ENCODE assay signal across 10 cellular contexts in genomic region chr20:33773412-33774089, GRCh38.
DNase-seq lines count a peak whose midpoint lies in the region; ATAC-seq lines count a peak whose summit lies in the region.
"Had no signal": no experiment of that assay in that cellular context is flagged by ENCODE, and none has a peak within 500 bp of the region (broad histone marks: within the 10 kb centered on the region; RNA-seq: fewer than 3 reads in every experiment).

No MANE protein-coding gene starts in this region.

- peaks cover 2% of the 10 kb centered on the region for H3K9me3 Mint-ChIP-seq in dendritic cell treated with granulocyte-macrophage colony-stimulating factor and Interleukin-4, amounts not matched to agents 40 ng/mL and 50 ng/mL, for 4 days

- H3K4me1 Mint-ChIP-seq in dendritic cell treated with granulocyte-macrophage colony-stimulating factor and Interleukin-4, amounts not matched to agents 40 ng/mL and 50 ng/mL, for 4 days (ENCODE audit: low read depth): peaks cover 14% of the 10 kb centered on the region

- no peaks in the 10 kb centered on the region for H3K27me3 Mint-ChIP-seq in dendritic cell treated with granulocyte-macrophage colony-stimulating factor and Interleukin-4, amounts not matched to agents 40 ng/mL and 50 ng/mL, for 4 days

- H3K4me3 Mint-ChIP-seq in dendritic cell treated with granulocyte-macrophage colony-stimulating factor and Interleukin-4, amounts not matched to agents 40 ng/mL and 50 ng/mL, for 4 days: no peak overlapping the region

- peak; percentile 53 for DNase-seq in activated CD4-positive, alpha-beta T cell treated with anti-CD3 and anti-CD28 coated beads for 48 hours
- DNase-seq in activated CD4-positive, alpha-beta T cell treated with anti-CD3 and anti-CD28 coated beads for 1 hour: no peak
- no peak for DNase-seq in COR-L47 (lab: John Stamatoyannopoulos, UW)
- no peak for DNase-seq in epidermal melanocyte (ENCODE audit: insufficient read length, low spot score)
- DNase-seq: heart left ventricle, NCI-H1105 had no signal

- H3K36me3 Mint-ChIP-seq in dendritic cell treated with granulocyte-macrophage colony-stimulating factor and Interleukin-4, amounts not matched to agents 40 ng/mL and 50 ng/mL, for 4 days (ENCODE audit: low read depth): peaks cover 37% of the 10 kb centered on the region

- H3K27ac Mint-ChIP-seq in dendritic cell treated with granulocyte-macrophage colony-stimulating factor and Interleukin-4, amounts not matched to agents 40 ng/mL and 50 ng/mL, for 4 days: peak overlapping the region; percentile 69

- intact Hi-C loops in dendritic cell treated with granulocyte-macrophage colony-stimulating factor and Interleukin-4, amounts not matched to agents 40 ng/mL and 50 ng/mL, for 4 days (cut with micrococcal nuclease): no loop called here

- ATAC-seq in GM19455 (IDR thresholded peaks at IDR 0.05; ENCODE audit: unreplicated experiment): peak; percentile 48
- peak; percentile 55 for ATAC-seq in HG03108 (IDR thresholded peaks at IDR 0.05; ENCODE audit: unreplicated experiment)
- no peak for ATAC-seq in HG02970 (IDR thresholded peaks at IDR 0.05; ENCODE audit: low FRiP score, unreplicated experiment)
